ENCODE assay signal across 8 cellular contexts in genomic region chr12:31116846-31117202, GRCh38. TPM values are rescaled to one million over a fixed set of nuclear protein-coding genes. Genes with fewer than 3 reads are reported as not detected.
DNase-seq lines count a peak whose midpoint lies in the region; ATAC-seq and TF ChIP-seq lines count a peak whose summit lies in the region.
"Not testable (repeated sequence)": the region's sequence is repeated elsewhere in the genome, so short reads cannot be mapped to it uniquely, and the experiment has no call there.

No MANE protein-coding gene starts in this region.

- not testable (repeated sequence) for H3F3A ChIP-seq in SU-DHL-6 (ENCODE audit: insufficient read depth)

- H3K4me1 ChIP-seq in ACC112 (ENCODE audit: control insufficient read depth, insufficient read depth, low read length, unreplicated experiment); adipocyte (ENCODE audit: control insufficient read depth, insufficient read depth, low read length); foreskin keratinocyte: not testable (repeated sequence)
- peaks cover 13 to 21% (median 19%) of the 10 kb centered on the region in 3 donors for H3K4me1 ChIP-seq in skeletal muscle tissue (ENCODE audit: control insufficient read depth in 3 of 3, insufficient read depth in 3 of 3, low read length in 3 of 3)

- not testable (repeated sequence) for H3K79me2 ChIP-seq in ACC112 (ENCODE audit: control insufficient read depth, insufficient read depth, low read length, unreplicated experiment); SU-DHL-6 (ENCODE audit: insufficient read depth, low read length)

- H4K20me1 ChIP-seq in SU-DHL-6 (ENCODE audit: low read depth, low read length), result not testable (repeated sequence)

- not testable (repeated sequence) for TF ChIP-seq CTCF in SU-DHL-6 (IDR thresholded peaks at IDR 0.05; ENCODE audit: insufficient read depth, low read length, poor library complexity, severe bottlenecking); foreskin keratinocyte (conservative IDR thresholded peaks at IDR 0.05)

- H3K9me3 Mint-ChIP-seq in IgD-negative memory B cell, naive B cell: not testable (repeated sequence)

- peak; percentile 19 for ATAC-seq in GM21515 (IDR thresholded peaks at IDR 0.05; ENCODE audit: unreplicated experiment)
- peak; percentile 27 for ATAC-seq in foreskin keratinocyte
- ATAC-seq in naive B cell (ENCODE audit: low read depth in 2 of 2), result not testable (repeated sequence)

- H3K27me3 ChIP-seq in ACC112 (ENCODE audit: insufficient read depth, low read length), result peaks cover 34% of the 10 kb centered on the region
- H3K27me3 ChIP-seq in SU-DHL-6 (ENCODE audit: low read length), result not testable (repeated sequence)
- peaks cover 20% of the 10 kb centered on the region for H3K27me3 ChIP-seq in adipocyte (replicated peaks; ENCODE audit: control insufficient read depth, insufficient read depth, low read length)
- H3K27me3 ChIP-seq in foreskin keratinocyte, result peaks cover 26% of the 10 kb centered on the region
- peaks cover 14 to 30% (median 21%) of the 10 kb centered on the region in 3 donors for H3K27me3 ChIP-seq in skeletal muscle tissue (ENCODE audit: control insufficient read depth in 3 of 3, insufficient read depth in 3 of 3, low read length in 3 of 3)

- peak overlapping the region; percentile 86 for H3K9ac ChIP-seq in SU-DHL-6 (ENCODE audit: low read length)
- not testable (repeated sequence) for H3K9ac ChIP-seq in adipocyte (ENCODE audit: low read length); skeletal muscle tissue (ENCODE audit: low read depth in 1 of 3, low read length in 3 of 3)

- not testable (repeated sequence) for H3K9me3 ChIP-seq in SU-DHL-6 (ENCODE audit: insufficient read depth, low read length); adipocyte (ENCODE audit: control insufficient read depth, low read length); skeletal muscle tissue (ENCODE audit: control insufficient read depth in 3 of 3, low read length in 3 of 3)

- H3K27ac Mint-ChIP-seq in IgD-negative memory B cell, result not testable (repeated sequence)
- peak overlapping the region in 1 of 6 donors; percentile 76 for H3K27ac Mint-ChIP-seq in naive B cell

- H3K27ac ChIP-seq in ACC112 (ENCODE audit: low read depth, low read length); SU-DHL-6 (ENCODE audit: low read depth, low read length); foreskin keratinocyte; skeletal muscle tissue (ENCODE audit: low read depth, low read length): not testable (repeated sequence)

- H3K27me3 Mint-ChIP-seq in IgD-negative memory B cell, result not testable (repeated sequence)
- H3K27me3 Mint-ChIP-seq in naive B cell, result peaks cover 0 to 22% (median 0%) of the 10 kb centered on the region in 3 donors

- H2AFZ ChIP-seq in ACC112 (ENCODE audit: low read length, unreplicated experiment); SU-DHL-6 (ENCODE audit: low read depth, low read length, severe bottlenecking): not testable (repeated sequence)

- H3K36me3 Mint-ChIP-seq in IgD-negative memory B cell, naive B cell: not testable (repeated sequence)

- H3K4me2 ChIP-seq in SU-DHL-6 (ENCODE audit: low read depth, low read length, poor library complexity, severe bottlenecking), result peak overlapping the region; percentile 66

- DNase-seq in adipocyte (ENCODE audit: low read depth); foreskin keratinocyte; naive B cell: not testable (repeated sequence)

- H3K36me3 ChIP-seq in ACC112 (ENCODE audit: insufficient read depth, low read length); SU-DHL-6 (ENCODE audit: low read length); adipocyte (ENCODE audit: control insufficient read depth, insufficient read depth, low read length, severe bottlenecking); skeletal muscle tissue (ENCODE audit: control insufficient read depth in 3 of 3, insufficient read depth in 3 of 3, low read length in 3 of 3): not testable (repeated sequence)

- H3K4me1 Mint-ChIP-seq in IgD-negative memory B cell, result not testable (repeated sequence)
- peaks cover 4 to 10% (median 8%) of the 10 kb centered on the region in 3 donors for H3K4me1 Mint-ChIP-seq in naive B cell

- H3K4me3 ChIP-seq in ACC112 (ENCODE audit: low read depth, low read length) (peak overlapping the region; percentile 75; the same call in 1 of the 2 replicates), adipocyte (ENCODE audit: low read length) (peak overlapping the region; percentile 54), skeletal muscle tissue (ENCODE audit: low read length in 3 of 3) (peak overlapping the region in 2 of 3 donors; percentile 55 to 65)
- H3K4me3 ChIP-seq in SU-DHL-6 (ENCODE audit: insufficient read depth, low read length, poor library complexity, severe bottlenecking), result not testable (repeated sequence)

- H3K4me3 Mint-ChIP-seq in IgD-negative memory B cell (peak overlapping the region; percentile 75 to 95 (median 86)), naive B cell (peak overlapping the region; percentile 81 to 90 (median 86))

- not testable (repeated sequence) for H3K9me2 ChIP-seq in SU-DHL-6 (replicated peaks; ENCODE audit: insufficient read depth, low read length)

RNA-seq across cellular contexts. Expression of gene DDX11, which starts 43.2 kb away (rescaled TPM):
- polyA plus RNA-seq in IgD-negative memory B cell, result 22.3 TPM
- 33.9 and 35.7 TPM in 2 replicates for total RNA-seq in foreskin keratinocyte
- 18.0 and 19.0 TPM in 2 replicates for polyA plus RNA-seq in foreskin keratinocyte
- polyA plus RNA-seq in naive B cell (ENCODE audit: low read depth in 6 of 6), result 10 to 100 TPM in 4 of 6 donors, 1 to 10 TPM in 2; 2.6 to 30.8 (median 12.2) TPM
- total RNA-seq in skeletal muscle tissue, result 24.5 TPM
